10 cellular contexts compared by ENCODE assay signal in genomic region chr16:11129378-11129781, GRCh38.
DNase-seq lines count a peak whose midpoint lies in the region; ATAC-seq and TF ChIP-seq lines count a peak whose summit lies in the region.
"Had no signal": no experiment of that assay in that cellular context is flagged by ENCODE, and none has a peak within 500 bp of the region (broad histone marks: within the 10 kb centered on the region; RNA-seq: fewer than 3 reads in every experiment).

No MANE protein-coding gene starts in this region.

- H3K4me3 ChIP-seq in BJ (ENCODE audit: low read depth, low read length) (no peak overlapping the region), osteoblast (ENCODE audit: insufficient read depth, low read length) (no peak overlapping the region)

- ATAC-seq in GM18868 (IDR thresholded peaks at IDR 0.05; ENCODE audit: unreplicated experiment) (no peak), HG03175 (IDR thresholded peaks at IDR 0.05; ENCODE audit: unreplicated experiment) (no peak)
- ATAC-seq: effector memory CD8-positive, alpha-beta T cell had no signal

- no peaks in the 10 kb centered on the region for H4K20me1 ChIP-seq in osteoblast (ENCODE audit: insufficient read depth, low read length)

- no peak overlapping the region for H3K4me2 ChIP-seq in osteoblast (ENCODE audit: insufficient read depth, low read length)

- H3K27ac ChIP-seq in KOPT-K1 (ENCODE audit: low read depth, low read length, poor library complexity, severe bottlenecking) (peak overlapping the region; percentile 64), osteoblast (ENCODE audit: low read depth, low read length) (no peak overlapping the region)

- H3K79me2 ChIP-seq in osteoblast (ENCODE audit: insufficient read depth, low read length): no peaks in the 10 kb centered on the region

- no peak overlapping the region for H2AFZ ChIP-seq in osteoblast (ENCODE audit: low read length)

- H3K9me3 ChIP-seq in KOPT-K1 (ENCODE audit: insufficient read depth, low read length, poor library complexity, severe bottlenecking) (no peaks in the 10 kb centered on the region), osteoblast (ENCODE audit: low read depth, low read length) (no peaks in the 10 kb centered on the region)

- H3K27me3 ChIP-seq in BJ (ENCODE audit: control insufficient read depth, insufficient read depth, low read length): no peaks in the 10 kb centered on the region
- no peaks in the 10 kb centered on the region for H3K27me3 ChIP-seq in osteoblast (ENCODE audit: insufficient read depth, low read length)

- H3K4me1 ChIP-seq in osteoblast (ENCODE audit: insufficient read depth, low read length): peaks cover 37% of the 10 kb centered on the region

- CTCF ChIA-PET in BJ (lab: Yijun Ruan, JAX): interaction anchor here (1.3 to 1.7 kb wide), 2 partner anchors 9 to 25 kb away, joined by 4 read pairs; no protein-coding TSS in a partner anchor

- POLR2A ChIA-PET in BJ (lab: Charles Lee): interaction anchor here (0.7 kb wide), 1 partner anchor 25 kb away, joined by 9 read pairs; no protein-coding TSS in a partner anchor

- H3K36me3 ChIP-seq in BJ (ENCODE audit: control insufficient read depth, insufficient read depth, low read length) (peaks cover 4% of the 10 kb centered on the region; the same call in 1 of the 2 replicates), KOPT-K1 (ENCODE audit: insufficient read depth, low read length) (peaks cover 26% of the 10 kb centered on the region), osteoblast (ENCODE audit: insufficient read depth, low read length) (peaks cover 9% of the 10 kb centered on the region)

- DNase-seq in BJ (ENCODE audit: low read depth) (peak; percentile 31), brain pericyte (ENCODE audit: low read depth, low spot score) (peak; percentile 60), osteoblast (ENCODE audit: insufficient read length, low spot score, missing footprints) (peak; percentile 26), NCI-H1694 treated with DMSO at 0.1 percent for 48 hours (lab: John Stamatoyannopoulos, UW) (no peak)
- no peak for DNase-seq in activated T-cell treated with anti-CD3 and anti-CD28 coated beads, Interleukin-2, amount 50 U/mL, for 48 hours
- DNase-seq: effector memory CD8-positive, alpha-beta T cell; NCI-H345 had no signal

- TF ChIP-seq CTCF in BJ (IDR thresholded peaks at IDR 0.05; ENCODE audit: insufficient read depth, low read depth, low read length): no peak
- no peak for TF ChIP-seq CTCF in osteoblast (IDR thresholded peaks at IDR 0.05; ENCODE audit: extremely low read depth, low read depth, low read length)

Comparison
In these comparisons a context has a peak if more than half of its experiments do, and no peak if none do; other contexts are left out.
1. DNase-seq: peak in BJ (single experiment), brain pericyte (single experiment) and osteoblast (single experiment); none in activated T-cell treated with anti-CD3 and anti-CD28 coated beads, Interleukin-2, amount 50 U/mL, for 48 hours (0 of 2) and NCI-H1694 treated with DMSO at 0.1 percent for 48 hours (single experiment).